10 cellular contexts compared by ENCODE assay signal in the genomic region with DNA sequence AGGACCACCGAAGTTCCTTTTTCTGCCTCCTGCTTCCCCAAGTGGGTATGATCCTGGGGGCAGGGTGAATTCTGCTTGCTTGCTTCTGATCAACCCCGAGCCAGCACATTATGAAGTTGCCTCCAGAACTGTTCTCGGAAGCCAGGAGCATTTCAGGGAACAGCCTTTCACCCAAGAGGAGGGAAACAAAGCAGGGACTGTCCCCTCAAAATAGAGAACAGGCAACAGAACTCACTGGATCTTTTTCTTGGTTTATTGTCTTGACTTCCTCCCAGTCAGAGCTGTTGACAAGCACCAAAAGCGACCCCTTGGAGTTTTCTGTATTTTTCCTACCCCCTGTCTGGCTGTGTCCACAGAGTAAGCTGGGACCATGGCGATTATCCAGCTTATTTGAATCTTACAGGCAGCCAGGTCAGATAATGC.
DNase-seq lines count a peak whose midpoint lies in the region; ATAC-seq, FAIRE-seq and TF ChIP-seq lines count a peak whose summit lies in the region.
"Had no signal": no experiment of that assay in that cellular context is flagged by ENCODE, and none has a peak within 500 bp of the region (broad histone marks: within the 10 kb centered on the region; RNA-seq: fewer than 3 reads in every experiment).

No MANE protein-coding gene starts in this region.

- H3K27ac Mint-ChIP-seq in T-helper 17 cell = peak overlapping the region; percentile 87

- TF ChIP-seq POLR2A in GM12892 (IDR thresholded peaks at IDR 0.05; ENCODE audit: low read depth, low read length) = no peak

- H3K9me3 ChIP-seq in T-helper 17 cell (ENCODE audit: control insufficient read depth, low read length, poor library complexity, severe bottlenecking) = no peaks in the 10 kb centered on the region

- ATAC-seq in T-helper 17 cell (no peak), foreskin keratinocyte (no peak), GM21390 (IDR thresholded peaks at IDR 0.05; ENCODE audit: unreplicated experiment) (no peak), GM18861 (IDR thresholded peaks at IDR 0.05; ENCODE audit: unreplicated experiment) (no peak), GM19455 (IDR thresholded peaks at IDR 0.05; ENCODE audit: unreplicated experiment) (no peak)
- ATAC-seq: PC-3 had no signal

- H3K36me3 Mint-ChIP-seq in T-helper 17 cell (ENCODE audit: low read depth) = peaks cover 2% of the 10 kb centered on the region
- H3K36me3 Mint-ChIP-seq: IgD-negative memory B cell had no signal

- H3K4me3 Mint-ChIP-seq in T-helper 17 cell = peak overlapping the region; percentile 83

- FAIRE-seq in GM12892 (lab: Jason Lieb, UNC) = peak; percentile 70

- H3K4me1 Mint-ChIP-seq in T-helper 17 cell = peaks cover 72% of the 10 kb centered on the region

- peak overlapping the region; percentile 83 for H3K27ac ChIP-seq in foreskin keratinocyte

- DNase-seq in GM12892 (ENCODE audit: insufficient read length) (no peak), T-helper 17 cell (no peak), foreskin keratinocyte (no peak), putamen (ENCODE audit: low spot score) (peak; percentile 66)
- DNase-seq in stimulated activated naive CD4-positive, alpha-beta T cell treated with Interleukin-2 at 50 U/mL for 16 hours (lab: John Stamatoyannopoulos, UW) = no peak
- DNase-seq: PC-3 had no signal

- TF ChIP-seq CTCF in foreskin keratinocyte (conservative IDR thresholded peaks at IDR 0.05) = no peak

- no peaks in the 10 kb centered on the region for H3K27me3 Mint-ChIP-seq in T-helper 17 cell
- H3K27me3 Mint-ChIP-seq: IgD-negative memory B cell had no signal

- H3K27me3 ChIP-seq in foreskin keratinocyte = peaks cover 4% of the 10 kb centered on the region

- H3K4me1 ChIP-seq in foreskin keratinocyte = peaks cover 8% of the 10 kb centered on the region
